19 cellular contexts compared by ENCODE assay signal in the genomic region with DNA sequence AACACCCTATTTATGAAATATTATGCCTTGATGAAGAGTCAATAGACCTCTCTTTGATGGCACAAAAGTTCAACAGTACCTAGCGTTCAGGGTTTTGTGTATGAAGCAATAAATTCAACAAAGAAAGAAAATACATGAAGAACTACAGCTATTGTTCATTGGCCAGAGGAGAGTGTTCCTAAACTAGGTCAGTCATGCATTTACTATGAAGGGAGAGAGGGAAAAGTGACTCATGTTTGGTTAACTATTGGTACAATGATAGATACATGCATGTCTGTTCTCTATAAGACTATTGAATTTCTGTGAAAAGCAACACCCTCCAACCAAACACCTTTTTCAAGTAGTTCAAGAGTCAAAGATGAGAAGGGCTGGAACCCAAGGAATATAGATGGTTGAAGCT. TPM values are rescaled to one million over a fixed set of nuclear protein-coding genes. Genes with fewer than 3 reads are reported as not detected.
A peak's percentile ranks its signal among the peaks of the same experiment; 100 is the strongest.
DNase-seq lines count a peak whose midpoint lies in the region; ATAC-seq, FAIRE-seq and TF ChIP-seq lines count a peak whose summit lies in the region.
"Had no signal": no experiment of that assay in that cellular context is flagged by ENCODE, and none has a peak within 500 bp of the region (broad histone marks: within the 10 kb centered on the region; RNA-seq: fewer than 3 reads in every experiment).

No MANE protein-coding gene starts in this region.

- peaks cover 6% of the 10 kb centered on the region for H3K9me3 Mint-ChIP-seq in astrocyte (ENCODE audit: unreplicated experiment)

- intact Hi-C loops in left colon (cut with DNase I, micrococcal nuclease) = no loop called here

- H3K4me3 ChIP-seq in ACC112 (ENCODE audit: low read depth, low read length) (peak overlapping the region; percentile 9; the same call in 1 of the 2 replicates), astrocyte (ENCODE audit: insufficient read depth, low read depth, low read length) (no peak overlapping the region)
- H3K4me3 ChIP-seq: HAP-1, neural progenitor cell, sigmoid colon, transverse colon had no signal

- H3K79me2 ChIP-seq in ACC112 (ENCODE audit: control insufficient read depth, insufficient read depth, low read length, unreplicated experiment) (no peaks in the 10 kb centered on the region), astrocyte (ENCODE audit: insufficient read depth, low read length) (no peaks in the 10 kb centered on the region)

- no peaks in the 10 kb centered on the region for H3K9me3 ChIP-seq in astrocyte (ENCODE audit: insufficient read depth, low read depth, low read length)
- H3K9me3 ChIP-seq: HAP-1, sigmoid colon had no signal

- H3K27me3 Mint-ChIP-seq in astrocyte (ENCODE audit: low read depth, unreplicated experiment) = no peaks in the 10 kb centered on the region

- H3K4me1 ChIP-seq in ACC112 (ENCODE audit: control insufficient read depth, insufficient read depth, low read length, unreplicated experiment) = peaks cover 20% of the 10 kb centered on the region
- peaks cover 16% of the 10 kb centered on the region for H3K4me1 ChIP-seq in astrocyte (ENCODE audit: insufficient read depth, low read length)
- H3K4me1 ChIP-seq: HAP-1 had no signal

- peak overlapping the region; percentile 50 for H3K4me2 ChIP-seq in astrocyte (ENCODE audit: low read length)
- H3K4me2 ChIP-seq: neural progenitor cell had no signal

- H3K36me3 Mint-ChIP-seq in astrocyte (ENCODE audit: low read depth, unreplicated experiment) = no peaks in the 10 kb centered on the region
- H3K36me3 Mint-ChIP-seq: neural progenitor cell had no signal

- H3K4me3 Mint-ChIP-seq in astrocyte (ENCODE audit: unreplicated experiment) = no peak overlapping the region
- H3K4me3 Mint-ChIP-seq: neural progenitor cell had no signal

- peak; percentile 67 for FAIRE-seq in astrocyte (lab: Jason Lieb, UNC)

- no peaks in the 10 kb centered on the region for H4K20me1 ChIP-seq in astrocyte (ENCODE audit: insufficient read depth, low read length)

- DNase-seq in HS-5 (ENCODE audit: low read depth) (peak; percentile 14), astrocyte (ENCODE audit: low read depth) (peak; percentile 67), left colon (no peak), NOMO-1 (lab: John Stamatoyannopoulos, UW; ENCODE audit: unreplicated experiment in 2 of 2) (no peak), DMS79 treated with DMSO at 0.1 percent for 48 hours (lab: John Stamatoyannopoulos, UW) (no peak), pons (ENCODE audit: low spot score) (no peak)
- DNase-seq: activated CD4-positive, alpha-beta T cell treated with anti-CD3 and anti-CD28 coated beads for 4 hours; activated naive CD4-positive, alpha-beta T cell treated with anti-CD3 and anti-CD28 coated beads, Interleukin-2, amount 50 U/mL, for 16 hours; effector CD8-positive, alpha-beta T cell; NCI-H1048; NCI-H2171 treated with DMSO at 0.1 percent for 48 hours; sigmoid colon; transverse colon had no signal

- H3K4me1 Mint-ChIP-seq in astrocyte (ENCODE audit: low read depth, unreplicated experiment) = peaks cover 24% of the 10 kb centered on the region
- H3K4me1 Mint-ChIP-seq: neural progenitor cell had no signal

- TF ChIP-seq CTCF in astrocyte (IDR thresholded peaks at IDR 0.05; ENCODE audit: insufficient read depth, low read depth, low read length) = no peak

- H3K36me3 ChIP-seq in ACC112 (ENCODE audit: insufficient read depth, low read length) (no peaks in the 10 kb centered on the region), astrocyte (ENCODE audit: insufficient read depth, low read length) (no peaks in the 10 kb centered on the region)
- H3K36me3 ChIP-seq: HAP-1, neural progenitor cell, sigmoid colon, transverse colon had no signal

- H3K27ac ChIP-seq in ACC112 (ENCODE audit: low read depth, low read length) = peak overlapping the region; percentile 14; the same call in 1 of the 2 replicates
- no peak overlapping the region for H3K27ac ChIP-seq in astrocyte (ENCODE audit: low read depth, low read length)
- H3K27ac ChIP-seq: neural progenitor cell, sigmoid colon had no signal

- H3K27me3 ChIP-seq in ACC112 (ENCODE audit: insufficient read depth, low read length) (no peaks in the 10 kb centered on the region), astrocyte (ENCODE audit: insufficient read depth, low read length) (no peaks in the 10 kb centered on the region)
- H3K27me3 ChIP-seq: neural progenitor cell, sigmoid colon, transverse colon had no signal

- peak overlapping the region; percentile 91 for H3K27ac Mint-ChIP-seq in astrocyte (ENCODE audit: unreplicated experiment)
- H3K27ac Mint-ChIP-seq: neural progenitor cell had no signal

- H2AFZ ChIP-seq in ACC112 (ENCODE audit: low read length, unreplicated experiment) (no peak overlapping the region), astrocyte (ENCODE audit: low read depth, low read length) (no peak overlapping the region)
- H2AFZ ChIP-seq: neural progenitor cell had no signal

- ATAC-seq in left colon = peak; percentile 73
- ATAC-seq in HG03378 (IDR thresholded peaks at IDR 0.05; ENCODE audit: unreplicated experiment) = no peak

- no peak overlapping the region for H3K9ac ChIP-seq in astrocyte (ENCODE audit: low read length)
- H3K9ac ChIP-seq: neural progenitor cell had no signal

RNA-seq across cellular contexts. Expression of a gene that starts 50.7 kb away (rescaled TPM):
- total RNA-seq in astrocyte (0.14 and 0.32 TPM in 2 replicates), left colon (100 to 1,000 TPM; 170 to 205 TPM)
- total RNA-seq: A673, lung microvascular endothelial cell had no signal

Comparison
In these comparisons a context has a peak if more than half of its experiments do, and no peak if none do; other contexts are left out.
1. DNase-seq: peak in HS-5 (single experiment) and astrocyte (single experiment); none in left colon (0 of 2), NOMO-1 (0 of 2), DMS79 treated with DMSO at 0.1 percent for 48 hours (single experiment) and pons (single experiment).
2. RNA of a gene that starts 50.7 kb away (total RNA-seq): 170 to 205 TPM in left colon; 0.14 to 0.32 TPM in astrocyte; every median in the first group is over 100 times any median in the second.